ENCODE assay signal across 13 cellular contexts in genomic region chr6:18053555-18054445, GRCh38.
DNase-seq lines count a peak whose midpoint lies in the region; ATAC-seq and TF ChIP-seq lines count a peak whose summit lies in the region.
"Had no signal": no experiment of that assay in that cellular context is flagged by ENCODE, and none has a peak within 500 bp of the region (broad histone marks: within the 10 kb centered on the region; RNA-seq: fewer than 3 reads in every experiment).

No MANE protein-coding gene starts in this region.

- TF ChIP-seq CTCF in GM23338 (conservative IDR thresholded peaks at IDR 0.05; ENCODE audit: low read depth in 2 of 2), result no peak
- no peak for TF ChIP-seq CTCF in fibroblast of lung (conservative IDR thresholded peaks at IDR 0.05 in 1 of 2, IDR thresholded peaks at IDR 0.05 in 1 of 2; ENCODE audit: low read depth in 1 of 2, low read length in 2 of 2)
- TF ChIP-seq CTCF in suprapubic skin (IDR thresholded peaks at IDR 0.05), result no peak

- TF ChIP-seq EP300 in suprapubic skin (IDR thresholded peaks at IDR 0.05), result no peak

- peaks cover 4% of the 10 kb centered on the region for H3K27me3 Mint-ChIP-seq in GM23338 (ENCODE audit: insufficient read depth, low read depth, poor library complexity)

- no peaks in the 10 kb centered on the region for H3K27me3 ChIP-seq in GM23338 (ENCODE audit: insufficient read depth)
- no peaks in the 10 kb centered on the region for H3K27me3 ChIP-seq in fibroblast of lung (ENCODE audit: control insufficient read depth, insufficient read depth, low read length)
- H3K27me3 ChIP-seq in suprapubic skin, result no peaks in the 10 kb centered on the region
- H3K27me3 ChIP-seq: dorsolateral prefrontal cortex had no signal

- no peaks in the 10 kb centered on the region; the same call in 2 of the 3 replicates for H3K4me1 Mint-ChIP-seq in GM23338
- H3K4me1 Mint-ChIP-seq: activated naive CD8-positive, alpha-beta T cell treated with anti-CD3 and anti-CD28 coated beads, Interleukin-2, amount 50 U/mL, for 24 hours had no signal

- DNase-seq in GM23338 (ENCODE audit: low spot score) (no peak), RPMI8226 (peak; percentile 26), fibroblast of lung (ENCODE audit: low read depth in 2 of 2) (no peak), suprapubic skin (ENCODE audit: low spot score in 2 of 2) (no peak), DMS 273 treated with DMSO at 0.1 percent for 48 hours (lab: John Stamatoyannopoulos, UW) (no peak), DMS79 treated with DMSO at 0.1 percent for 48 hours (lab: John Stamatoyannopoulos, UW) (no peak)
- DNase-seq: activated naive CD8-positive, alpha-beta T cell treated with anti-CD3 and anti-CD28 coated beads, Interleukin-2, amount 50 U/mL, for 24 hours; dorsolateral prefrontal cortex; glutamatergic neuron; NCI-H2029; stimulated activated naive CD4-positive, alpha-beta T cell had no signal

- H3K36me3 ChIP-seq in GM23338 (ENCODE audit: insufficient read depth) (no peaks in the 10 kb centered on the region; the same call in 1 of the 2 replicates), fibroblast of lung (ENCODE audit: control insufficient read depth, insufficient read depth, low read length) (no peaks in the 10 kb centered on the region), suprapubic skin (no peaks in the 10 kb centered on the region)

- H4K20me1 ChIP-seq in GM23338 (replicated peaks; ENCODE audit: insufficient read depth), result no peaks in the 10 kb centered on the region
- no peaks in the 10 kb centered on the region for H4K20me1 ChIP-seq in fibroblast of lung (ENCODE audit: control insufficient read depth, extremely low read depth, insufficient read depth, low read length)

- H3K9me3 ChIP-seq in fibroblast of lung (ENCODE audit: control insufficient read depth, insufficient read depth, low read depth, low read length) (no peaks in the 10 kb centered on the region), suprapubic skin (no peaks in the 10 kb centered on the region)

- H3K9ac ChIP-seq in fibroblast of lung (ENCODE audit: insufficient read depth, low read length), result no peak overlapping the region

- no peaks in the 10 kb centered on the region for H3K36me3 Mint-ChIP-seq in GM23338 (ENCODE audit: low read depth)

- H3K79me2 ChIP-seq in GM23338 (replicated peaks; ENCODE audit: insufficient read depth), result no peaks in the 10 kb centered on the region
- H3K79me2 ChIP-seq in fibroblast of lung (ENCODE audit: control insufficient read depth, insufficient read depth, low read length), result no peaks in the 10 kb centered on the region

- peak overlapping the region; percentile 83; the same call in 1 of the 2 replicates for H2AFZ ChIP-seq in GM23338
- H2AFZ ChIP-seq in fibroblast of lung (ENCODE audit: low read length), result peak overlapping the region; percentile 60

- no peak overlapping the region for H3K27ac Mint-ChIP-seq in GM23338
- H3K27ac Mint-ChIP-seq: activated naive CD8-positive, alpha-beta T cell treated with anti-CD3 and anti-CD28 coated beads, Interleukin-2, amount 50 U/mL, for 24 hours had no signal

- ATAC-seq in GM23338, result no peak
- no peak for ATAC-seq in GM18870 (IDR thresholded peaks at IDR 0.05; ENCODE audit: unreplicated experiment)
- no peak for ATAC-seq in GM21737 (IDR thresholded peaks at IDR 0.05; ENCODE audit: unreplicated experiment)
- ATAC-seq: activated naive CD8-positive, alpha-beta T cell treated with anti-CD3 and anti-CD28 coated beads, Interleukin-2, amount 50 U/mL, for 24 hours had no signal

- H3K4me1 ChIP-seq in GM23338 (ENCODE audit: insufficient read depth) (no peaks in the 10 kb centered on the region), fibroblast of lung (ENCODE audit: control insufficient read depth, extremely low read depth, insufficient read depth, low read length) (no peaks in the 10 kb centered on the region), suprapubic skin (peaks cover 24% of the 10 kb centered on the region)

- H3K9me3 Mint-ChIP-seq in GM23338, result no peaks in the 10 kb centered on the region
- H3K9me3 Mint-ChIP-seq: activated naive CD8-positive, alpha-beta T cell treated with anti-CD3 and anti-CD28 coated beads, Interleukin-2, amount 50 U/mL, for 24 hours had no signal

- H3K27ac ChIP-seq in GM23338 (ENCODE audit: low read depth), result no peak overlapping the region
- peak overlapping the region; percentile 64 for H3K27ac ChIP-seq in fibroblast of lung (ENCODE audit: insufficient read depth, low read length)
- peak overlapping the region; percentile 46 for H3K27ac ChIP-seq in suprapubic skin
- H3K27ac ChIP-seq: dorsolateral prefrontal cortex had no signal

- H3F3A ChIP-seq in GM23338 (replicated peaks; ENCODE audit: low read depth), result no peaks in the 10 kb centered on the region

- TF ChIP-seq POLR2A in suprapubic skin (IDR thresholded peaks at IDR 0.05), result no peak

- H3K4me2 ChIP-seq in GM23338, result no peak overlapping the region
- H3K4me2 ChIP-seq in fibroblast of lung (ENCODE audit: extremely low read depth, insufficient read depth, low read length), result peak overlapping the region; percentile 72

- H3K9me2 ChIP-seq in GM23338 (ENCODE audit: insufficient read depth), result no peaks in the 10 kb centered on the region

- H3K4me3 ChIP-seq in GM23338, result no peak overlapping the region
- H3K4me3 ChIP-seq in fibroblast of lung (replicated peaks in 1 of 4; ENCODE audit: control extremely low read depth in 1 of 4, insufficient read depth in 1 of 4, low read depth in 3 of 4, low read length in 4 of 4), result peak overlapping the region in 3 of 4 experiments; percentile 1 to 26 (median 12)
- H3K4me3 ChIP-seq in suprapubic skin, result peak overlapping the region; percentile 21
- H3K4me3 ChIP-seq: dorsolateral prefrontal cortex had no signal

- 61% methylated on average over 6 of the region's 6 CpGs for WGBS in suprapubic skin

- no peak overlapping the region for H3K4me3 Mint-ChIP-seq in GM23338
- H3K4me3 Mint-ChIP-seq: activated naive CD8-positive, alpha-beta T cell treated with anti-CD3 and anti-CD28 coated beads, Interleukin-2, amount 50 U/mL, for 24 hours had no signal

TF ChIP-seq in GM23338, 12 proteins besides CTCF, POLR2A, EP300 and RAD21:
- TF ChIP-seq STAT1 (IDR thresholded peaks at IDR 0.05; ENCODE audit: unreplicated experiment) (no peak), ZNF331 (CRISPR knock-in tag; IDR thresholded peaks at IDR 0.05; ENCODE audit: low read depth) (no peak), JUNB (IDR thresholded peaks at IDR 0.05; ENCODE audit: unreplicated experiment) (no peak), EZH2 (IDR thresholded peaks at IDR 0.05; ENCODE audit: low read depth, unreplicated experiment) (no peak), POLR2AphosphoS5 (IDR thresholded peaks at IDR 0.05; ENCODE audit: low read depth) (no peak), EZH2phosphoT487 (IDR thresholded peaks at IDR 0.05; ENCODE audit: unreplicated experiment) (no peak), REST (IDR thresholded peaks at IDR 0.05; ENCODE audit: unreplicated experiment) (no peak)
